ENCODE assay signal across 8 cellular contexts in the genomic region with DNA sequence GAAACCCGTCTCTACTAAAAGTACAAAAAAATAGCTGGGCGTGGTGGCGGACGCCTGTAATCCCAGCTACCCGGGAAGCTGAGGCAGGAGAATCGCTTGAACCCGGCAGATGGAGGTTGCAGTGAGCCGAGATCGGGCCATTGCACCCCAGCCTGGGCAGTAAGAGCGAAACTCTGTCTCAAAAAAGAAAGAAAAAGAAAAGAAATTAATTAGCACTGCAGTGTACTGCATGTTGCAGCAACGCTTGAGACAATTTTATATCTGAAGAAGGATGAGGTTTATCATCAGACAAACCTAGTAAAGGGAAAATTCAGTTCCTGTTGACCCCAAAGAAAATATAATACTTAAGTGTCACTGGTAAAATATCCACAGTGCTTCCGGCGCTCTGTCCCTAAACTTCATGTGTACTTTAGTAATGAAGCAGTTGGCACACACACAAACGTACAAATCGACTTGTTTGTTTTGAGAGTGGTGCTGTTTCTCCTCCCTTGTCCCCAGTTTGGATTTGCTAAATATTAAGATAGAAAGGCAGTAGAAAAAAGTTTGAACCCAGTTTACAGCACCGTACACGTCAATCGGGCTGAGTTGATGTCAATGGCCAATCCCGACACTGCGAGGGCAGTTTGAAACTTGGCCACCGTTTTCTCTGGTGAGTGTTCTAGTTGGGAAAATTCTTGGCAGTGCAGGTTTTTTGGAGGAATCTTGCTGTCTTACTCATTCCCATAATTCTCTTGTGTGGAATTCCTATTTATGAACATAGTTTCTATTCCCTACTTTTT.
DNase-seq lines count a peak whose midpoint lies in the region; ATAC-seq and TF ChIP-seq lines count a peak whose summit lies in the region.

No MANE protein-coding gene starts in this region.

- no peaks in the 10 kb centered on the region for H3K9me2 ChIP-seq in hepatocyte (replicated peaks; ENCODE audit: insufficient read depth)

- H3K9me3 ChIP-seq in hepatocyte (ENCODE audit: low read depth) (no peaks in the 10 kb centered on the region), smooth muscle cell (replicated peaks; ENCODE audit: low read depth) (no peaks in the 10 kb centered on the region)

- peak overlapping the region; percentile 11 for H2AFZ ChIP-seq in hepatocyte
- H2AFZ ChIP-seq in smooth muscle cell (ENCODE audit: low read depth): peak overlapping the region; percentile 73

- no peak for TF ChIP-seq POLR2A in GM18505 (IDR thresholded peaks at IDR 0.05; ENCODE audit: borderline replicate concordance, extremely low read depth, insufficient read depth, insufficient read length)

- H3K9ac ChIP-seq in smooth muscle cell (ENCODE audit: low read depth): peak overlapping the region; percentile 87

- H3K4me2 ChIP-seq in hepatocyte (peak overlapping the region; percentile 89), smooth muscle cell (peak overlapping the region; percentile 94)

- peaks cover 18% of the 10 kb centered on the region for H3F3A ChIP-seq in smooth muscle cell (ENCODE audit: low read depth)

- DNase-seq in SHP77 (lab: John Stamatoyannopoulos, UW) (peak; percentile 44 to 48), SHP77 treated with DMSO at 0.1 percent for 48 hours (lab: John Stamatoyannopoulos, UW) (no peak), LHCN-M2 (ENCODE audit: low read depth) (peak; percentile 89), hepatocyte (ENCODE audit: low spot score) (peak; percentile 62), smooth muscle cell (lab: John Stamatoyannopoulos, UW; ENCODE audit: unreplicated experiment) (no peak)

- H3K4me1 ChIP-seq in hepatocyte (ENCODE audit: insufficient read depth): peaks cover 11% of the 10 kb centered on the region
- peaks cover 23% of the 10 kb centered on the region for H3K4me1 ChIP-seq in smooth muscle cell (ENCODE audit: low read depth)

- H3K27me3 ChIP-seq in hepatocyte (no peaks in the 10 kb centered on the region), smooth muscle cell (ENCODE audit: low read depth) (no peaks in the 10 kb centered on the region)

- TF ChIP-seq CTCF in VCaP (conservative IDR thresholded peaks at IDR 0.05): no peak
- TF ChIP-seq CTCF in hepatocyte (IDR thresholded peaks at IDR 0.05; ENCODE audit: poor library complexity): no peak
- no peak for TF ChIP-seq CTCF in smooth muscle cell (IDR thresholded peaks at IDR 0.05; ENCODE audit: borderline replicate concordance, insufficient read depth, poor library complexity, severe bottlenecking)

- 4% methylated on average over 21 of the region's 21 CpGs for WGBS in hepatocyte (ENCODE audit: low lambda C conversion rate, missing lambda C conversion rate)
- WGBS in smooth muscle cell (ENCODE audit: low lambda C conversion rate): 8% methylated on average over 21 of the region's 21 CpGs

- ATAC-seq in GM18505 (IDR thresholded peaks at IDR 0.05; ENCODE audit: unreplicated experiment) (no peak), GM19328 (IDR thresholded peaks at IDR 0.05; ENCODE audit: unreplicated experiment) (no peak)

- H3K27ac ChIP-seq in VCaP: peak overlapping the region; percentile 95
- peak overlapping the region; percentile 96 for H3K27ac ChIP-seq in hepatocyte
- peak overlapping the region; percentile 99 for H3K27ac ChIP-seq in smooth muscle cell (ENCODE audit: low read depth)

- H3K4me3 ChIP-seq in hepatocyte (peak overlapping the region; percentile 55), smooth muscle cell (peak overlapping the region; percentile 72)

- H4K20me1 ChIP-seq in hepatocyte (ENCODE audit: insufficient read depth, poor library complexity, severe bottlenecking) (no peaks in the 10 kb centered on the region), smooth muscle cell (ENCODE audit: low read depth) (peaks cover 5% of the 10 kb centered on the region)

- H3K36me3 ChIP-seq in hepatocyte (replicated peaks; ENCODE audit: insufficient read depth, low read depth): no peaks in the 10 kb centered on the region
- H3K36me3 ChIP-seq in smooth muscle cell (ENCODE audit: low read depth): no peaks in the 10 kb centered on the region

- H3K79me2 ChIP-seq in hepatocyte: peaks cover 34% of the 10 kb centered on the region
- H3K79me2 ChIP-seq in smooth muscle cell (ENCODE audit: low read depth): peaks cover 25% of the 10 kb centered on the region

Comparison
In these comparisons a context has a peak if more than half of its experiments do, and no peak if none do; other contexts are left out.
1. DNase-seq: peak in SHP77 (2 of 2), LHCN-M2 (single experiment) and hepatocyte (single experiment); none in SHP77 treated with DMSO at 0.1 percent for 48 hours (single experiment) and smooth muscle cell (single experiment).
2. Peak in every context shown above with its lines, with median percentiles within 50 percentile points of each other: H3K27ac ChIP-seq.